ENCODE assay signal across 27 cellular contexts in genomic region chr2:168804214-168804613, GRCh38. TPM values are rescaled to one million over a fixed set of nuclear protein-coding genes. Genes with fewer than 3 reads are reported as not detected.
DNase-seq lines count a peak whose midpoint lies in the region; ATAC-seq, FAIRE-seq and TF ChIP-seq lines count a peak whose summit lies in the region.
"Had no signal": no experiment of that assay in that cellular context is flagged by ENCODE, and none has a peak within 500 bp of the region (broad histone marks: within the 10 kb centered on the region; RNA-seq: fewer than 3 reads in every experiment).

No MANE protein-coding gene starts in this region.

- H3K27ac Mint-ChIP-seq in CD4-positive, alpha-beta memory T cell: no peak overlapping the region
- H3K27ac Mint-ChIP-seq: activated CD4-positive, alpha-beta memory T cell treated with anti-CD3 and anti-CD28 coated beads for 36 hours; activated naive CD8-positive, alpha-beta T cell treated with anti-CD3 and anti-CD28 coated beads, Interleukin-2, amount 50 U/mL, for 24 hours; CD8-positive, alpha-beta T cell; memory B cell; naive thymus-derived CD8-positive, alpha-beta T cell; stimulated activated naive CD8-positive, alpha-beta T cell treated with anti-CD3 and anti-CD28 coated beads, Interleukin-15, Interleukin-2, amounts not matched to agents 100 ng/mL and 50 ng/mL, for 24 hours had no signal

- POLR2A ChIA-PET in K562 (lab: Yijun Ruan, JAX): interaction anchor here (0.5 to 7.3 kb wide), 3 partner anchors 12 to 526 kb away, joined by 3 to 81 read pairs (median 4); no protein-coding TSS in a partner anchor
- POLR2A ChIA-PET in CD4-positive, alpha-beta memory T cell (lab: Charles Lee; ENCODE audit: partially characterized antibody): interaction anchor here (1.4 kb wide), 1 partner anchor 38 kb away, joined by 3 read pairs; no protein-coding TSS in a partner anchor

- no peaks in the 10 kb centered on the region for H3K36me3 Mint-ChIP-seq in CD4-positive, alpha-beta memory T cell
- H3K36me3 Mint-ChIP-seq: activated CD4-positive, alpha-beta memory T cell treated with anti-CD3 and anti-CD28 coated beads for 36 hours; CD8-positive, alpha-beta T cell; memory B cell; naive thymus-derived CD8-positive, alpha-beta T cell had no signal

- 17% methylated on average over 3 of the region's 3 CpGs for WGBS in K562 (ENCODE audit: insufficient coverage, low coverage, missing lambda C conversion rate)
- 43 to 51% methylated on average over 3 of the region's 3 CpGs for WGBS in heart right ventricle, 2 donors
- WGBS in thyroid gland, 2 donors: 49 to 53% methylated on average over 3 of the region's 3 CpGs

- H3K9me3 Mint-ChIP-seq in CD4-positive, alpha-beta memory T cell: no peaks in the 10 kb centered on the region
- H3K9me3 Mint-ChIP-seq: activated CD4-positive, alpha-beta memory T cell treated with anti-CD3 and anti-CD28 coated beads for 36 hours; activated naive CD8-positive, alpha-beta T cell treated with anti-CD3 and anti-CD28 coated beads, Interleukin-2, amount 50 U/mL, for 24 hours; CD8-positive, alpha-beta T cell; memory B cell; naive thymus-derived CD8-positive, alpha-beta T cell; stimulated activated naive CD8-positive, alpha-beta T cell treated with anti-CD3 and anti-CD28 coated beads, Interleukin-15, Interleukin-2, amounts not matched to agents 100 ng/mL and 50 ng/mL, for 24 hours had no signal

- no peaks in the 10 kb centered on the region for H3K27me3 ChIP-seq in K562 (ENCODE audit: control insufficient read depth in 2 of 2, insufficient read depth in 2 of 2, low read length in 2 of 2)
- H3K27me3 ChIP-seq in heart right ventricle: no peaks in the 10 kb centered on the region
- no peaks in the 10 kb centered on the region for H3K27me3 ChIP-seq in muscle layer of duodenum (ENCODE audit: low read depth, low read length)
- H3K27me3 ChIP-seq in thyroid gland: no peaks in the 10 kb centered on the region
- H3K27me3 ChIP-seq in CD4-positive, alpha-beta memory T cell (ENCODE audit: insufficient read depth, low read length): no peaks in the 10 kb centered on the region
- H3K27me3 ChIP-seq: uterus had no signal

- no peaks in the 10 kb centered on the region for H4K20me1 ChIP-seq in K562 (replicated peaks; ENCODE audit: control insufficient read depth, insufficient read depth, low read length)

- TF ChIP-seq CTCF in K562 (IDR thresholded peaks at IDR 0.05 in 2 of 3, conservative IDR thresholded peaks at IDR 0.05 in 1 of 3; ENCODE audit: insufficient read depth in 2 of 3, low read depth in 1 of 3, low read length in 3 of 3) (no peak), heart right ventricle (IDR thresholded peaks at IDR 0.05) (no peak), thyroid gland (IDR thresholded peaks at IDR 0.05) (no peak)

- TF ChIP-seq POLR2A in K562 (conservative IDR thresholded peaks at IDR 0.05): no peak
- TF ChIP-seq POLR2A in thyroid gland (IDR thresholded peaks at IDR 0.05): no peak

- H3K27ac ChIP-seq in K562 (ENCODE audit: extremely low read depth, low read depth, low read length): peak overlapping the region; percentile 89
- peak overlapping the region; percentile 0 to 85 (median 74) for H3K27ac ChIP-seq in heart right ventricle
- peak overlapping the region; percentile 90 for H3K27ac ChIP-seq in muscle layer of duodenum (ENCODE audit: low read length)
- peak overlapping the region; percentile 16 to 71 (median 50) for H3K27ac ChIP-seq in thyroid gland
- H3K27ac ChIP-seq in CD4-positive, alpha-beta memory T cell (ENCODE audit: low read depth, low read length): no peak overlapping the region
- H3K27ac ChIP-seq: coronary artery, HL-60 had no signal

- H3K79me2 ChIP-seq in K562 (ENCODE audit: control insufficient read depth, insufficient read depth, low read length): peaks cover 61% of the 10 kb centered on the region

- no peaks in the 10 kb centered on the region for H3K9me1 ChIP-seq in K562 (ENCODE audit: control insufficient read depth, insufficient read depth, low read length)

- intact Hi-C loops in K562 (cut with micrococcal nuclease) (loop anchor here (10.0 kb wide), 1 partner anchor 859 kb away; no protein-coding TSS in a partner anchor), heart right ventricle (cut with DNase I) (loop anchor here in 1 of 10 donors (5.0 kb wide), 1 partner anchor 43 kb away; no protein-coding TSS in a partner anchor), thyroid gland (cut with DNase I) (no loop called here)
- intact Hi-C loops in CD4-positive, alpha-beta memory T cell (cut with micrococcal nuclease): no loop called here

- peak overlapping the region; percentile 75 to 87; a peak in 3 of 4 replicates for H3K9ac ChIP-seq in K562 (ENCODE audit: insufficient read depth in 1 of 2, low read depth in 2 of 2, low read length in 2 of 2)

- peak overlapping the region; percentile 69 for H2AFZ ChIP-seq in K562 (ENCODE audit: low read depth, low read length)

- ATAC-seq in K562: peak; percentile 11
- ATAC-seq in heart right ventricle: peak; percentile 34 to 80 (median 65)
- ATAC-seq: activated naive CD8-positive, alpha-beta T cell treated with anti-CD3 and anti-CD28 coated beads, Interleukin-2, amount 50 U/mL, for 24 hours; CD8-positive, alpha-beta T cell; naive thymus-derived CD8-positive, alpha-beta T cell had no signal

- peak; percentile 15 for FAIRE-seq in K562 (lab: Jason Lieb, UNC)

- DNase-seq in K562 (ENCODE audit: extremely low read depth in 1 of 4, low spot score in 3 of 4): peak in 2 of 4 experiments; percentile 37 to 62
- peak in 1 of 2 donors; percentile 41 for DNase-seq in heart right ventricle
- peak; percentile 26 to 33 for DNase-seq in thyroid gland
- DNase-seq in NCI-H526 treated with DMSO at 0.1 percent for 48 hours (lab: John Stamatoyannopoulos, UW): no peak
- no peak for DNase-seq in NCI-H748 treated with DMSO at 0.1 percent for 48 hours (lab: John Stamatoyannopoulos, UW)
- no peak for DNase-seq in CD4-positive, alpha-beta memory T cell
- DNase-seq: activated CD4-positive, alpha-beta memory T cell treated with anti-CD3 and anti-CD28 coated beads for 36 hours; activated CD4-positive, CD25-positive, alpha-beta regulatory T cell; activated naive CD8-positive, alpha-beta T cell treated with anti-CD3 and anti-CD28 coated beads, Interleukin-2, amount 50 U/mL, for 24 hours; CD8-positive, alpha-beta T cell; DMS53; GDM1; H7; naive thymus-derived CD8-positive, alpha-beta T cell; NCI-H1092 treated with DMSO at 0.1 percent for 48 hours; NCI-H2029; NCI-H2227 treated with DMSO at 0.1 percent for 48 hours; NCI-H82; posterior cingulate gyrus; stimulated activated CD4-positive, alpha-beta T cell treated with anti-CD3 and anti-CD28 coated beads, Interleukin-4, amount 100 ng/mL, for 4 hours had no signal

- H3K4me2 ChIP-seq in K562 (ENCODE audit: insufficient read depth, low read length): peak overlapping the region; percentile 85
- H3K4me2 ChIP-seq: smooth muscle cell had no signal

- H3K4me3 ChIP-seq in K562 (peak overlapping the region; percentile 38), heart right ventricle (peak overlapping the region in 9 of 10 donors; percentile 28 to 54 (median 44)), muscle layer of duodenum (ENCODE audit: low read depth in 1 of 2, low read length in 2 of 2) (peak overlapping the region in 1 of 2 donors; percentile 57), thyroid gland (replicated peaks in 1 of 3) (no peak overlapping the region)
- no peak overlapping the region for H3K4me3 ChIP-seq in CD4-positive, alpha-beta memory T cell (ENCODE audit: low read length in 2 of 2)
- H3K4me3 ChIP-seq: coronary artery had no signal

- H3K9me3 ChIP-seq in K562 (replicated peaks; ENCODE audit: control insufficient read depth, insufficient read depth, low read depth, low read length): no peaks in the 10 kb centered on the region
- H3K9me3 ChIP-seq in heart right ventricle: no peaks in the 10 kb centered on the region
- no peaks in the 10 kb centered on the region for H3K9me3 ChIP-seq in muscle layer of duodenum (ENCODE audit: control insufficient read depth in 1 of 2, low read length in 2 of 2)
- H3K9me3 ChIP-seq in thyroid gland: no peaks in the 10 kb centered on the region
- H3K9me3 ChIP-seq in CD4-positive, alpha-beta memory T cell (ENCODE audit: control insufficient read depth in 1 of 2, low read length in 2 of 2): no peaks in the 10 kb centered on the region
- H3K9me3 ChIP-seq: uterus had no signal

- no peak for TF ChIP-seq EP300 in K562 (IDR thresholded peaks at IDR 0.05; ENCODE audit: low read length)

- no peak for TF ChIP-seq RAD21 in K562 (CRISPR knock-in tag; conservative IDR thresholded peaks at IDR 0.05 in 1 of 2, IDR thresholded peaks at IDR 0.05 in 1 of 2)

- H3K4me3 Mint-ChIP-seq in CD4-positive, alpha-beta memory T cell: no peak overlapping the region
- H3K4me3 Mint-ChIP-seq: activated CD4-positive, alpha-beta memory T cell treated with anti-CD3 and anti-CD28 coated beads for 36 hours; activated naive CD8-positive, alpha-beta T cell treated with anti-CD3 and anti-CD28 coated beads, Interleukin-2, amount 50 U/mL, for 24 hours; CD8-positive, alpha-beta T cell; memory B cell; naive thymus-derived CD8-positive, alpha-beta T cell; stimulated activated naive CD8-positive, alpha-beta T cell treated with anti-CD3 and anti-CD28 coated beads, Interleukin-15, Interleukin-2, amounts not matched to agents 100 ng/mL and 50 ng/mL, for 24 hours had no signal

- BruUV-seq in K562 (replicated peaks; lab: Mats Ljungman, UMichigan): no TSS peak

- H3K4me1 ChIP-seq in K562 (replicated peaks in 1 of 2; ENCODE audit: control insufficient read depth in 2 of 2, insufficient read depth in 2 of 2, low read length in 2 of 2) (peaks cover 13 to 77% of the 10 kb centered on the region in 2 experiments; a peak in 4 of 5 replicates), heart right ventricle (peaks cover 0 to 61% (median 14%) of the 10 kb centered on the region in 9 donors), muscle layer of duodenum (ENCODE audit: control insufficient read depth in 1 of 2, insufficient read depth in 2 of 2, low read length in 2 of 2) (no peaks in the 10 kb centered on the region), thyroid gland (peaks cover 25 to 33% of the 10 kb centered on the region in 2 donors)
- H3K4me1 ChIP-seq in CD4-positive, alpha-beta memory T cell (ENCODE audit: insufficient read depth, low read length): no peaks in the 10 kb centered on the region
- H3K4me1 ChIP-seq: uterus had no signal

- in situ Hi-C loops in K562 (cut with MboI): no loop called here

- H3K27me3 Mint-ChIP-seq in CD4-positive, alpha-beta memory T cell: peaks cover 0 to 9% of the 10 kb centered on the region in 2 donors
- H3K27me3 Mint-ChIP-seq: activated CD4-positive, alpha-beta memory T cell treated with anti-CD3 and anti-CD28 coated beads for 36 hours; activated naive CD8-positive, alpha-beta T cell treated with anti-CD3 and anti-CD28 coated beads, Interleukin-2, amount 50 U/mL, for 24 hours; memory B cell; stimulated activated naive CD8-positive, alpha-beta T cell treated with anti-CD3 and anti-CD28 coated beads, Interleukin-15, Interleukin-2, amounts not matched to agents 100 ng/mL and 50 ng/mL, for 24 hours had no signal

- H3K36me3 ChIP-seq in K562 (ENCODE audit: control insufficient read depth, insufficient read depth, low read length) (peaks cover 4% of the 10 kb centered on the region), heart right ventricle (no peaks in the 10 kb centered on the region), muscle layer of duodenum (ENCODE audit: control insufficient read depth in 1 of 2, insufficient read depth in 2 of 2, low read length in 2 of 2) (no peaks in the 10 kb centered on the region), thyroid gland (no peaks in the 10 kb centered on the region)
- no peaks in the 10 kb centered on the region for H3K36me3 ChIP-seq in CD4-positive, alpha-beta memory T cell (ENCODE audit: insufficient read depth, low read length)
- H3K36me3 ChIP-seq: uterus had no signal

- no peaks in the 10 kb centered on the region for H3K4me1 Mint-ChIP-seq in CD4-positive, alpha-beta memory T cell
- H3K4me1 Mint-ChIP-seq: activated naive CD8-positive, alpha-beta T cell treated with anti-CD3 and anti-CD28 coated beads, Interleukin-2, amount 50 U/mL, for 24 hours; memory B cell; naive thymus-derived CD8-positive, alpha-beta T cell had no signal

- CTCF ChIA-PET in K562 (lab: Yijun Ruan, JAX; ENCODE audit: low intra/inter-chr PET ratio): no interaction called here
- CTCF ChIA-PET in CD4-positive, alpha-beta memory T cell (lab: Charles Lee; ENCODE audit: partially characterized antibody): interaction anchor here (1.7 kb wide), 1 partner anchor 9 kb away, joined by 4 read pairs; no protein-coding TSS in a partner anchor

RNA-seq across cellular contexts. Expression of gene NOSTRIN, which starts 1.8 kb away (rescaled TPM):
- total RNA-seq in K562 (2011; cell fraction: chromatin; rRNA removed; ENCODE audit: low replicate concordance): 31.6 and 70.5 TPM in 2 replicates
- 13.3 and 16.6 TPM in 2 replicates for total RNA-seq in K562 (2011; cell fraction: nucleolus; rRNA removed)
- total RNA-seq in K562 (2011; cell fraction: nucleoplasm; rRNA removed): 34.2 and 67.0 TPM in 2 replicates
- total RNA-seq in K562 (2014; rRNA removed) (33.8 and 51.0 TPM in 2 replicates), K562 (2014; rRNA removed; fragmentation: Illumina TruSeq; extraction: Trizol) (68.1 and 86.4 TPM in 2 replicates), K562 (2015; rRNA removed; fragmentation: Illumina TruSeq; extraction: Trizol) (46.2 and 51.9 TPM in 2 replicates), K562 (2021) (50.9 and 56.3 TPM in 2 replicates), heart right ventricle (10 to 100 TPM in 7 of 10 donors, 1 to 10 TPM in 3; 5.0 to 22.1 (median 12.2) TPM), thyroid gland (10 to 100 TPM; 10.1 to 48.1 (median 18.0) TPM)
- polyA plus RNA-seq in K562 (2011; rRNA removed) (13.8 and 26.7 TPM in 2 replicates), K562 (2014; fragmentation: Illumina TruSeq; extraction: Trizol) (73.0 and 81.1 TPM in 2 replicates), K562 (2014; fragmentation: Nextera tagmentation; extraction: Ambion mirVana) (10 to 100 TPM; 51.9 to 82.9 TPM), K562 (2014; rRNA removed) (41.7 and 59.4 TPM in 2 replicates), heart right ventricle (10 to 100 TPM; 11.6 to 44.6 TPM)
- polyA plus RNA-seq in K562 (2011; cell fraction: cytosol; rRNA removed): 2.5 and 3.7 TPM in 2 replicates
- polyA plus RNA-seq in K562 (2011; cell fraction: nucleus; rRNA removed): 13.8 and 19.0 TPM in 2 replicates
- 33.4 and 74.8 TPM in 2 replicates for polyA plus RNA-seq in K562 (2012)
- 30.8 and 41.4 TPM in 2 replicates for polyA minus RNA-seq in K562 (2011; rRNA and poly(A)+ RNA removed)
- polyA minus RNA-seq in K562 (2011; cell fraction: cytosol; rRNA and poly(A)+ RNA removed): 6.0 and 9.7 TPM in 2 replicates
- 40.0 and 42.3 TPM in 2 replicates for polyA minus RNA-seq in K562 (2011; cell fraction: nucleus; rRNA and poly(A)+ RNA removed)
- total RNA-seq in CD4-positive, alpha-beta memory T cell: not detected
- polyA plus RNA-seq in CD4-positive, alpha-beta memory T cell: not detected
- total RNA-seq: activated CD4-positive, alpha-beta memory T cell treated with anti-CD3 and anti-CD28 coated beads for 36 hours; H7; smooth muscle cell had no signal
- polyA plus RNA-seq: naive thymus-derived CD8-positive, alpha-beta T cell had no signal

Comparison
In these comparisons a context has a peak if more than half of its experiments do, and no peak if none do; other contexts are left out.
1. DNase-seq: peak in thyroid gland (2 of 2); none in NCI-H526 treated with DMSO at 0.1 percent for 48 hours (single experiment), NCI-H748 treated with DMSO at 0.1 percent for 48 hours (single experiment) and CD4-positive, alpha-beta memory T cell (0 of 5).
2. H3K4me3 ChIP-seq: peak in K562 (single experiment) and heart right ventricle (9 of 10); none in thyroid gland (0 of 3) and CD4-positive, alpha-beta memory T cell (0 of 2).
3. RNA of gene NOSTRIN, which starts 1.8 kb away (total RNA-seq): 13.3 to 86.4 TPM in K562, 10.1 to 48.1 TPM in thyroid gland and 5.0 to 22.1 TPM in heart right ventricle; not detected in CD4-positive, alpha-beta memory T cell; every median in the first group is over 4 times any median in the second.